ENCODE assay signal across 17 cellular contexts in the genomic region with DNA sequence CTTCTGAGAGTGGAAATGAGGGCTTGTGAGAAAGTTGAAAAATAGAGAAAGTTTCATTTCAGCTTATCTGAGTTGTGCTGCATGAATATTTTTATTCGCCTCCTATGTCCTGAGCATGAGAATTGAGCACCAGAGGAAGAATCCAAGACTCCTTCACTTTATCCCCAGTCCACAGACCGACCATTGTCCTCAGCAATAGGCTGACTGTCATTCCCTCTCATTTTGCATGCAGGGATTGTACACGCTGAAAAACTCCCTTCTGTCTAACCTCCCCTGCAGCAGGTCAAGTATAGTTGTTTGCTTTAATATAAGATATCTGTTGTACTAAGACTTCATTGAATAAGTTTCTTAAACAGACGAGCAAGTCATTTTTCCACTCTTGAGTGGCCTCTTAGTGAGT.
A peak's percentile ranks its signal among the peaks of the same experiment; 100 is the strongest.
DNase-seq lines count a peak whose midpoint lies in the region; ATAC-seq and TF ChIP-seq lines count a peak whose summit lies in the region.
"Had no signal": no experiment of that assay in that cellular context is flagged by ENCODE, and none has a peak within 500 bp of the region (broad histone marks: within the 10 kb centered on the region; RNA-seq: fewer than 3 reads in every experiment).

No MANE protein-coding gene starts in this region.

- no peak overlapping the region for H2BK5ac ChIP-seq in neuronal stem cell (ENCODE audit: low read length)

- H3K23ac ChIP-seq in neuronal stem cell (ENCODE audit: low read depth, low read length, poor library complexity) = no peak overlapping the region

- no peak overlapping the region for H3K4me2 ChIP-seq in neuronal stem cell (ENCODE audit: insufficient read depth, low read length, poor library complexity, severe bottlenecking)
- H3K4me2 ChIP-seq: A549, BLaER1 had no signal

- intact Hi-C loops in breast epithelium (cut with DNase I; ENCODE audit: low total_unique reads) = no loop called here

- peak; percentile 55 for DNase-seq in Ammon's horn (ENCODE audit: low spot score)
- DNase-seq in inferior parietal cortex (ENCODE audit: extremely low spot score) = peak; percentile 20
- no peak for DNase-seq in neuronal stem cell (ENCODE audit: low spot score)
- DNase-seq in superior temporal gyrus (ENCODE audit: extremely low spot score) = peak; percentile 48
- no peak for DNase-seq in breast epithelium (ENCODE audit: low spot score in 2 of 2)
- no peak for DNase-seq in COR-L47 (lab: John Stamatoyannopoulos, UW)
- DNase-seq: AML-193; Calu3; CD4-positive, alpha-beta memory T cell; DMS79 treated with DMSO at 0.1 percent for 48 hours; GF-D8; H9 had no signal

- ATAC-seq in GM21723 (IDR thresholded peaks at IDR 0.05; ENCODE audit: unreplicated experiment) = no peak
- ATAC-seq: A549, HepG2 had no signal

- no peak for TF ChIP-seq CTCF in breast epithelium (IDR thresholded peaks at IDR 0.05)

- H3K4ac ChIP-seq in neuronal stem cell (ENCODE audit: low read length) = no peak overlapping the region

- H3K4me3 ChIP-seq in neuronal stem cell (ENCODE audit: low read length in 2 of 2) (no peak overlapping the region), breast epithelium (no peak overlapping the region)
- H3K4me3 ChIP-seq: A549, BLaER1 had no signal

- H3K36me3 ChIP-seq in neuronal stem cell (replicated peaks in 1 of 2; ENCODE audit: control insufficient read depth in 2 of 2, insufficient read depth in 2 of 2, low read length in 2 of 2) (no peaks in the 10 kb centered on the region), breast epithelium (no peaks in the 10 kb centered on the region)
- H3K36me3 ChIP-seq: BLaER1 had no signal

- H3K27me3 ChIP-seq in neuronal stem cell (ENCODE audit: control insufficient read depth in 3 of 3, insufficient read depth in 3 of 3, low read depth in 1 of 3, low read length in 3 of 3) = no peaks in the 10 kb centered on the region
- no peaks in the 10 kb centered on the region for H3K27me3 ChIP-seq in breast epithelium
- H3K27me3 ChIP-seq: BLaER1 had no signal

- no peak for TF ChIP-seq POLR2A in breast epithelium (IDR thresholded peaks at IDR 0.05)

- H3K4me1 ChIP-seq in neuronal stem cell (ENCODE audit: control insufficient read depth in 2 of 2, insufficient read depth in 1 of 2, low read depth in 1 of 2, low read length in 2 of 2) (peaks cover 0 to 8% of the 10 kb centered on the region in 2 donors), breast epithelium (no peaks in the 10 kb centered on the region)
- H3K4me1 ChIP-seq: A549, BLaER1 had no signal

- H3K14ac ChIP-seq in neuronal stem cell (ENCODE audit: low read length) = no peak overlapping the region

- no peak overlapping the region for H3K18ac ChIP-seq in neuronal stem cell (ENCODE audit: low read length)

- H2AFZ ChIP-seq in neuronal stem cell (ENCODE audit: low read length) = peak overlapping the region; percentile 30

- H4K8ac ChIP-seq in neuronal stem cell (ENCODE audit: low read depth, low read length) = no peak overlapping the region

- no peak overlapping the region for H3K9ac ChIP-seq in neuronal stem cell (ENCODE audit: low read depth, low read length, poor library complexity)
- H3K9ac ChIP-seq: BLaER1 had no signal

- H2BK12ac ChIP-seq in neuronal stem cell (ENCODE audit: low read length) = no peak overlapping the region

- H3K79me1 ChIP-seq in neuronal stem cell (ENCODE audit: low read depth, low read length) = no peaks in the 10 kb centered on the region

- no peak overlapping the region for H2BK15ac ChIP-seq in neuronal stem cell (ENCODE audit: low read length)

- no peak overlapping the region for H2BK120ac ChIP-seq in neuronal stem cell (ENCODE audit: low read depth, low read length)

- H4K91ac ChIP-seq in neuronal stem cell (ENCODE audit: low read depth, low read length, poor library complexity) = no peak overlapping the region

- no peak overlapping the region for H2AK5ac ChIP-seq in neuronal stem cell (ENCODE audit: low read depth, low read length)

- H3K9me3 ChIP-seq in neuronal stem cell (replicated peaks in 1 of 2; ENCODE audit: control insufficient read depth in 2 of 2, insufficient read depth in 1 of 2, low read depth in 1 of 2, low read length in 2 of 2) = peaks cover 0 to 2% of the 10 kb centered on the region in 2 donors
- no peaks in the 10 kb centered on the region for H3K9me3 ChIP-seq in breast epithelium
- H3K9me3 ChIP-seq: A549, BLaER1 had no signal

- H3K27ac ChIP-seq in neuronal stem cell (replicated peaks; ENCODE audit: low read length) (no peak overlapping the region), breast epithelium (no peak overlapping the region)
- H3K27ac ChIP-seq: 22Rv1, A549, BLaER1 had no signal

- no CpG with 5 or more reads among the region's 4 CpGs for WGBS in neuronal stem cell (ENCODE audit: extremely low coverage in 2 of 2, insufficient read length in 2 of 2, insufficient replicate concordance in 1 of 2), 2 donors

Comparison
In these comparisons a context has a peak if more than half of its experiments do, and no peak if none do; other contexts are left out.
1. DNase-seq: peak in Ammon's horn (single experiment), inferior parietal cortex (single experiment) and superior temporal gyrus (single experiment); none in neuronal stem cell (single experiment), breast epithelium (0 of 2) and COR-L47 (single experiment).